In genomic region chr9:128556915-128557634, GRCh38 we compare ENCODE assay signal across 10 cellular contexts. TPM values are rescaled to one million over a fixed set of nuclear protein-coding genes. Genes with fewer than 3 reads are reported as not detected.
DNase-seq lines count a peak whose midpoint lies in the region; ATAC-seq, FAIRE-seq and TF ChIP-seq lines count a peak whose summit lies in the region.
"Had no signal": no experiment of that assay in that cellular context is flagged by ENCODE, and none has a peak within 500 bp of the region (broad histone marks: within the 10 kb centered on the region; RNA-seq: fewer than 3 reads in every experiment).

No MANE protein-coding gene starts in this region.

- peaks cover 50% of the 10 kb centered on the region for H3K79me2 ChIP-seq in GM12878 (ENCODE audit: control insufficient read depth, insufficient read depth, low read length)

- TF ChIP-seq CTCF in right atrium auricular region (IDR thresholded peaks at IDR 0.05): no peak
- TF ChIP-seq CTCF in GM12878 (IDR thresholded peaks at IDR 0.05 in 2 of 3, conservative IDR thresholded peaks at IDR 0.05 in 1 of 3; ENCODE audit: control insufficient read depth in 2 of 3, extremely low read depth in 1 of 3, insufficient read depth in 1 of 3, low read depth in 3 of 3, low read length in 3 of 3): no peak
- TF ChIP-seq CTCF in lower lobe of right lung (IDR thresholded peaks at IDR 0.05): no peak
- no peak for TF ChIP-seq CTCF in vagina (IDR thresholded peaks at IDR 0.05)
- TF ChIP-seq CTCF in suprapubic skin (IDR thresholded peaks at IDR 0.05): no peak

- ATAC-seq in Right ventricle myocardium inferior: no peak
- ATAC-seq in GM12878: no peak
- ATAC-seq in lower lobe of right lung: no peak
- ATAC-seq: left cardiac atrium had no signal

- TF ChIP-seq EP300 in GM12878 (IDR thresholded peaks at IDR 0.05; ENCODE audit: borderline replicate concordance in 1 of 2, control insufficient read depth in 1 of 2, low read depth in 2 of 2, low read length in 2 of 2) (no peak), suprapubic skin (IDR thresholded peaks at IDR 0.05) (no peak)

- no peak for FAIRE-seq in GM12878 (lab: Jason Lieb, UNC)

- intact Hi-C loops in Right ventricle myocardium inferior (cut with DNase I): no loop called here
- intact Hi-C loops in GM12878 (cut with micrococcal nuclease; ENCODE audit: unreplicated experiment): loop anchor here (10.0 kb wide), 1 partner anchor 128 kb away; the partner anchor contains the start of gene SET
- intact Hi-C loops in lower lobe of right lung (cut with DNase I): no loop called here
- intact Hi-C loops in vagina (cut with DNase I): loop anchor here (10.0 kb wide), 1 partner anchor 128 kb away; the partner anchor contains the start of gene SET

- POLR2A ChIA-PET in GM12878 (lab: Charles Lee): interaction anchor here (0.6 to 1.3 kb wide), 5 partner anchors 20 to 1694 kb away, joined by 3 to 5 read pairs (median 3); partner anchors contain the start of gene GLE1

- TF ChIP-seq RAD21 in GM12878 (IDR thresholded peaks at IDR 0.05; ENCODE audit: insufficient read depth, low read depth, low read length): no peak

- RAD21 ChIA-PET in GM12878 (lab: Charles Lee; ENCODE audit: unreplicated experiment): no interaction called here

- SMC1A ChIA-PET in GM12878 (lab: Charles Lee; ENCODE audit: uncharacterized antibody, unreplicated experiment): interaction anchor here (1.0 to 2.5 kb wide), 6 partner anchors 13 to 52 kb away, joined by 3 to 10 read pairs (median 5); partner anchors contain the start of gene GLE1

- no peak overlapping the region for H3K9ac ChIP-seq in GM12878 (ENCODE audit: control insufficient read depth, insufficient read depth, low read length)

- H3K9me3 ChIP-seq in right atrium auricular region (no peaks in the 10 kb centered on the region), GM12878 (replicated peaks; ENCODE audit: control insufficient read depth, insufficient read depth, low read length) (no peaks in the 10 kb centered on the region), lower lobe of right lung (no peaks in the 10 kb centered on the region), vagina (no peaks in the 10 kb centered on the region), suprapubic skin (no peaks in the 10 kb centered on the region), MG63 (no peaks in the 10 kb centered on the region)

- BruUV-seq in GM12878 (replicated peaks; lab: Mats Ljungman, UMichigan): no TSS peak

- DNase-seq in right atrium auricular region (ENCODE audit: low spot score) (no peak), Right ventricle myocardium inferior (ENCODE audit: missing footprints) (no peak), GM12878 (ENCODE audit: low read depth, low spot score) (no peak), lower lobe of right lung (no peak), vagina (ENCODE audit: extremely low spot score in 2 of 2) (no peak), suprapubic skin (ENCODE audit: low spot score in 2 of 2) (no peak), MG63 (no peak)
- DNase-seq in activated CD4-positive, alpha-beta T cell treated with anti-CD3 and anti-CD28 coated beads, Interleukin-2, amount 50 U/mL, for 1 hour: no peak
- DNase-seq: left cardiac atrium, NCI-H2081 treated with DMSO at 0.1 percent for 48 hours had no signal

- H3K4me1 ChIP-seq in right atrium auricular region: peaks cover 0 to 79% of the 10 kb centered on the region in 2 donors
- peaks cover 30% of the 10 kb centered on the region for H3K4me1 ChIP-seq in GM12878 (ENCODE audit: control insufficient read depth, insufficient read depth, low read length)
- peaks cover 79% of the 10 kb centered on the region for H3K4me1 ChIP-seq in lower lobe of right lung
- H3K4me1 ChIP-seq in vagina: peaks cover 70% of the 10 kb centered on the region
- peaks cover 59% of the 10 kb centered on the region for H3K4me1 ChIP-seq in suprapubic skin

- no peak overlapping the region for H2AFZ ChIP-seq in GM12878 (ENCODE audit: control insufficient read depth, low read depth, low read length)

- in situ Hi-C loops in GM12878 (cut with MboI): no loop called here

- 81% methylated on average over 5 of the region's 5 CpGs for WGBS in GM12878 (ENCODE audit: insufficient coverage, insufficient replicate concordance, low lambda C conversion rate, missing lambda C conversion rate)
- 72% methylated on average over 5 of the region's 5 CpGs for WGBS in suprapubic skin

- H3K36me3 ChIP-seq in right atrium auricular region (peaks cover under 1% of the 10 kb centered on the region), GM12878 (ENCODE audit: control insufficient read depth in 2 of 2, insufficient read depth in 2 of 2, low read length in 1 of 2) (no peaks in the 10 kb centered on the region), lower lobe of right lung (peaks cover 2% of the 10 kb centered on the region), vagina (peaks cover 0 to 2% of the 10 kb centered on the region in 2 donors), suprapubic skin (peaks cover 2% of the 10 kb centered on the region), MG63 (peaks cover 11% of the 10 kb centered on the region)

- peak overlapping the region; percentile 40; the same call in 1 of the 2 replicates for H3K4me2 ChIP-seq in GM12878 (ENCODE audit: control insufficient read depth, insufficient read depth)

- no peaks in the 10 kb centered on the region for H3K27me3 ChIP-seq in right atrium auricular region
- H3K27me3 ChIP-seq in GM12878 (replicated peaks in 1 of 2; ENCODE audit: control insufficient read depth in 2 of 2, insufficient read depth in 2 of 2, low read length in 1 of 2): no peaks in the 10 kb centered on the region
- H3K27me3 ChIP-seq in lower lobe of right lung (ENCODE audit: low read depth): no peaks in the 10 kb centered on the region
- H3K27me3 ChIP-seq in vagina: no peaks in the 10 kb centered on the region
- H3K27me3 ChIP-seq in suprapubic skin: no peaks in the 10 kb centered on the region
- no peaks in the 10 kb centered on the region for H3K27me3 ChIP-seq in MG63

- H3K4me3 ChIP-seq in right atrium auricular region: no peak overlapping the region
- H3K4me3 ChIP-seq in GM12878: 0 out of 2 replicates have a peak overlapping the region, but pooled peaks have one; percentile 2
- H3K4me3 ChIP-seq in lower lobe of right lung: no peak overlapping the region
- no peak overlapping the region for H3K4me3 ChIP-seq in vagina
- no peak overlapping the region for H3K4me3 ChIP-seq in suprapubic skin
- no peak overlapping the region for H3K4me3 ChIP-seq in MG63

- no peaks in the 10 kb centered on the region for H4K20me1 ChIP-seq in GM12878 (ENCODE audit: control insufficient read depth, insufficient read depth)

- CTCF ChIA-PET in GM12878 (lab: Yijun Ruan, JAX): interaction anchor here (0.7 to 1.6 kb wide), 2 partner anchors 45 to 194 kb away, joined by 3 to 4 read pairs; no protein-coding TSS in a partner anchor

- H3K27ac ChIP-seq in right atrium auricular region (peak overlapping the region; percentile 1 to 55), GM12878 (ENCODE audit: control insufficient read depth, insufficient read depth) (no peak overlapping the region), lower lobe of right lung (peak overlapping the region; percentile 10), vagina (peak overlapping the region; percentile 4), suprapubic skin (no peak overlapping the region)

- TF ChIP-seq POLR2A in GM12878 (IDR thresholded peaks at IDR 0.05; ENCODE audit: low read depth, low read length) (no peak), vagina (IDR thresholded peaks at IDR 0.05) (no peak), suprapubic skin (IDR thresholded peaks at IDR 0.05) (no peak)

RNA-seq across cellular contexts. Expression of gene SPTAN1, which starts 4.7 kb away (rescaled TPM):
- 100 to 1,000 TPM; 233 to 270 TPM for total RNA-seq in right atrium auricular region
- total RNA-seq in Right ventricle myocardium inferior: 247 TPM
- 455 and 507 TPM in 2 replicates for total RNA-seq in GM12878 (2013; cell fraction: nucleolus; rRNA removed)
- total RNA-seq in GM12878 (2014; rRNA removed): 117 and 149 TPM in 2 replicates
- 72.8 and 76.4 TPM in 2 replicates for total RNA-seq in GM12878 (2014; rRNA removed; fragmentation: Illumina TruSeq; extraction: Trizol)
- 151 and 156 TPM in 2 replicates for total RNA-seq in GM12878 (2021)
- 62.4 TPM for polyA plus RNA-seq in GM12878 (2011; ENCODE audit: low read depth)
- 77.5 and 123 TPM in 2 replicates for polyA plus RNA-seq in GM12878 (2011; rRNA removed)
- 175 and 179 TPM in 2 replicates for polyA plus RNA-seq in GM12878 (2011; cell fraction: cytosol; rRNA removed)
- 662 and 1,244 TPM in 2 replicates for polyA plus RNA-seq in GM12878 (2011; cell fraction: nucleus; rRNA removed)
- polyA plus RNA-seq in GM12878 (2012): 83.4 and 103 TPM in 2 replicates
- polyA plus RNA-seq in GM12878 (2014; fragmentation: Illumina TruSeq; extraction: Trizol): 52.9 and 70.9 TPM in 2 replicates
- polyA plus RNA-seq in GM12878 (2014; fragmentation: Nextera tagmentation; extraction: Ambion mirVana): 10 to 100 TPM; 18.7 to 46.9 TPM
- 104 and 116 TPM in 2 replicates for polyA plus RNA-seq in GM12878 (2014; rRNA removed)
- 10 to 100 TPM; 65.0 to 66.1 TPM for polyA plus RNA-seq in GM12878 (2016; fragmentation: Nextera tagmentation; extraction: Ambion mirVana)
- 228 and 314 TPM in 2 replicates for polyA minus RNA-seq in GM12878 (2011; rRNA and poly(A)+ RNA removed)
- polyA minus RNA-seq in GM12878 (2011; cell fraction: cytosol; rRNA and poly(A)+ RNA removed): 87.0 and 88.2 TPM in 2 replicates
- polyA minus RNA-seq in GM12878 (2011; cell fraction: nucleus; rRNA and poly(A)+ RNA removed): 230 and 517 TPM in 2 replicates
- total RNA-seq in lower lobe of right lung: 305 TPM
- total RNA-seq in vagina: 292 TPM
- total RNA-seq in suprapubic skin: 100 to 1,000 TPM; 251 to 476 (median 354) TPM
- 82.6 and 111 TPM in 2 replicates for total RNA-seq in MG63 (2014; rRNA removed; shearing (Covaris generic); ENCODE audit: low replicate concordance)

RNA-seq across cellular contexts. Expression of gene GLE1, which starts 52.6 kb away (rescaled TPM):
- total RNA-seq in right atrium auricular region (10 to 100 TPM; 14.4 to 18.1 TPM), Right ventricle myocardium inferior (19.5 TPM), GM12878 (2014; rRNA removed) (37.7 and 40.1 TPM in 2 replicates), GM12878 (2014; rRNA removed; fragmentation: Illumina TruSeq; extraction: Trizol) (35.7 and 37.7 TPM in 2 replicates), GM12878 (2021) (36.9 and 37.2 TPM in 2 replicates), lower lobe of right lung (24.5 TPM), vagina (20.9 TPM), suprapubic skin (10 to 100 TPM; 27.5 to 39.6 (median 28.5) TPM)
- total RNA-seq in GM12878 (2013; cell fraction: nucleolus; rRNA removed): 23.3 and 25.1 TPM in 2 replicates
- polyA plus RNA-seq in GM12878 (2011; ENCODE audit: low read depth): 17.1 TPM
- polyA plus RNA-seq in GM12878 (2011; rRNA removed) (52.0 and 63.5 TPM in 2 replicates), GM12878 (2014; fragmentation: Illumina TruSeq; extraction: Trizol) (38.4 and 38.5 TPM in 2 replicates), GM12878 (2014; fragmentation: Nextera tagmentation; extraction: Ambion mirVana) (10 to 100 TPM; 17.4 to 18.6 TPM), GM12878 (2014; rRNA removed) (26.8 and 30.3 TPM in 2 replicates), GM12878 (2016; fragmentation: Nextera tagmentation; extraction: Ambion mirVana) (10 to 100 TPM; 49.0 to 49.1 TPM)
- 40.5 and 42.8 TPM in 2 replicates for polyA plus RNA-seq in GM12878 (2011; cell fraction: cytosol; rRNA removed)
- polyA plus RNA-seq in GM12878 (2011; cell fraction: nucleus; rRNA removed): 31.9 and 34.2 TPM in 2 replicates
- polyA plus RNA-seq in GM12878 (2012): 20.7 and 26.9 TPM in 2 replicates
- polyA minus RNA-seq in GM12878 (2011; rRNA and poly(A)+ RNA removed): 58.7 and 72.1 TPM in 2 replicates
- polyA minus RNA-seq in GM12878 (2011; cell fraction: cytosol; rRNA and poly(A)+ RNA removed): 23.6 and 30.2 TPM in 2 replicates
- 8.0 and 13.6 TPM in 2 replicates for polyA minus RNA-seq in GM12878 (2011; cell fraction: nucleus; rRNA and poly(A)+ RNA removed)
- 58.5 and 60.3 TPM in 2 replicates for total RNA-seq in MG63 (2014; rRNA removed; shearing (Covaris generic); ENCODE audit: low replicate concordance)

Comparison
In these comparisons a context has a peak if more than half of its experiments do, and no peak if none do; other contexts are left out.
1. H3K27ac ChIP-seq: peak in right atrium auricular region (2 of 2), lower lobe of right lung (single experiment) and vagina (single experiment); none in GM12878 (single experiment) and suprapubic skin (single experiment).
2. intact Hi-C loops: an anchor here in GM12878 (10.0 kb wide) and vagina (10.0 kb wide); none called in Right ventricle myocardium inferior and lower lobe of right lung.